Comparison of ENCODE assay signal across 8 cellular contexts in genomic region chr11:128830836-128831780, GRCh38. TPM values are rescaled to one million over a fixed set of nuclear protein-coding genes. Genes with fewer than 3 reads are reported as not detected.
DNase-seq lines count a peak whose midpoint lies in the region; ATAC-seq and TF ChIP-seq lines count a peak whose summit lies in the region.

No MANE protein-coding gene starts in this region.

- no peaks in the 10 kb centered on the region for H3K79me2 ChIP-seq in hepatocyte

- H3K4me3 ChIP-seq in ascending aorta (peak overlapping the region in 1 of 2 donors; percentile 13), hepatocyte (no peak overlapping the region), skeletal muscle satellite cell (ENCODE audit: low read length) (no peak overlapping the region)

- peak; percentile 68 for DNase-seq in NK-92 treated with Interleukin-12 subunit alpha and Interleukin-12 subunit beta, amount 100 ng/mL, for 24 hours (lab: John Stamatoyannopoulos, UW)
- DNase-seq in NK-92 (lab: John Stamatoyannopoulos, UW; ENCODE audit: unreplicated experiment) (no peak), NCI-H1436 (lab: John Stamatoyannopoulos, UW) (peak; percentile 75), T-helper 22 cell (ENCODE audit: low read depth) (peak; percentile 57), ascending aorta (ENCODE audit: low spot score in 2 of 2) (peak; percentile 38 to 86), hepatocyte (ENCODE audit: low spot score) (peak; percentile 87)

- peak; percentile 69 to 94 (median 78) for TF ChIP-seq CTCF in ascending aorta (IDR thresholded peaks at IDR 0.05)
- TF ChIP-seq CTCF in hepatocyte (IDR thresholded peaks at IDR 0.05; ENCODE audit: poor library complexity) = peak; percentile 95

- H3K27me3 ChIP-seq in ascending aorta (no peaks in the 10 kb centered on the region), hepatocyte (no peaks in the 10 kb centered on the region), skeletal muscle satellite cell (ENCODE audit: control insufficient read depth, insufficient read depth, low read length) (peaks cover 3% of the 10 kb centered on the region)

- H3K4me1 ChIP-seq in ascending aorta (peaks cover 0 to 5% of the 10 kb centered on the region in 2 donors), hepatocyte (ENCODE audit: insufficient read depth) (peaks cover 2% of the 10 kb centered on the region), skeletal muscle satellite cell (ENCODE audit: control insufficient read depth, insufficient read depth, low read length) (peaks cover 7% of the 10 kb centered on the region)

- ATAC-seq in HG02852 (IDR thresholded peaks at IDR 0.05; ENCODE audit: unreplicated experiment) = peak; percentile 75

- H3K4me2 ChIP-seq in hepatocyte (no peak overlapping the region), skeletal muscle satellite cell (ENCODE audit: low read length) (peak overlapping the region; percentile 55)

- H3K36me3 ChIP-seq in ascending aorta = no peaks in the 10 kb centered on the region
- H3K36me3 ChIP-seq in hepatocyte (replicated peaks; ENCODE audit: insufficient read depth, low read depth) = no peaks in the 10 kb centered on the region
- H3K36me3 ChIP-seq in skeletal muscle satellite cell (ENCODE audit: insufficient read depth, low read length) = no peaks in the 10 kb centered on the region

- H3K27ac ChIP-seq in ascending aorta = no peak overlapping the region
- H3K27ac ChIP-seq in hepatocyte = no peak overlapping the region

- H3K9ac ChIP-seq in skeletal muscle satellite cell (ENCODE audit: low read depth, low read length) = no peak overlapping the region

- intact Hi-C loops in ascending aorta (cut with DNase I) = loop anchor here (1.0 to 5.0 kb wide), 6 partner anchors 54 to 800 kb away; no protein-coding TSS in a partner anchor

- H4K20me1 ChIP-seq in hepatocyte (ENCODE audit: insufficient read depth, poor library complexity, severe bottlenecking) = no peaks in the 10 kb centered on the region

- H3K9me3 ChIP-seq in ascending aorta = no peaks in the 10 kb centered on the region
- H3K9me3 ChIP-seq in hepatocyte (ENCODE audit: low read depth) = no peaks in the 10 kb centered on the region
- H3K9me3 ChIP-seq in skeletal muscle satellite cell (replicated peaks; ENCODE audit: low read length) = no peaks in the 10 kb centered on the region

- H3K9me2 ChIP-seq in hepatocyte (replicated peaks; ENCODE audit: insufficient read depth) = no peaks in the 10 kb centered on the region

- WGBS in hepatocyte (ENCODE audit: low lambda C conversion rate, missing lambda C conversion rate) = 33% methylated on average over 13 of the region's 13 CpGs

- no peak overlapping the region for H2AFZ ChIP-seq in hepatocyte

RNA-seq across cellular contexts. Expression of gene KCNJ1, which starts 36.0 kb away (rescaled TPM):
- total RNA-seq in ascending aorta (not detected), hepatocyte (not detected in 2 replicates)
- polyA plus RNA-seq in hepatocyte = not detected in 2 replicates
- total RNA-seq in skeletal muscle satellite cell (2012; rRNA removed) = not detected in 2 replicates
